8 cellular contexts compared by ENCODE assay signal in the genomic region with DNA sequence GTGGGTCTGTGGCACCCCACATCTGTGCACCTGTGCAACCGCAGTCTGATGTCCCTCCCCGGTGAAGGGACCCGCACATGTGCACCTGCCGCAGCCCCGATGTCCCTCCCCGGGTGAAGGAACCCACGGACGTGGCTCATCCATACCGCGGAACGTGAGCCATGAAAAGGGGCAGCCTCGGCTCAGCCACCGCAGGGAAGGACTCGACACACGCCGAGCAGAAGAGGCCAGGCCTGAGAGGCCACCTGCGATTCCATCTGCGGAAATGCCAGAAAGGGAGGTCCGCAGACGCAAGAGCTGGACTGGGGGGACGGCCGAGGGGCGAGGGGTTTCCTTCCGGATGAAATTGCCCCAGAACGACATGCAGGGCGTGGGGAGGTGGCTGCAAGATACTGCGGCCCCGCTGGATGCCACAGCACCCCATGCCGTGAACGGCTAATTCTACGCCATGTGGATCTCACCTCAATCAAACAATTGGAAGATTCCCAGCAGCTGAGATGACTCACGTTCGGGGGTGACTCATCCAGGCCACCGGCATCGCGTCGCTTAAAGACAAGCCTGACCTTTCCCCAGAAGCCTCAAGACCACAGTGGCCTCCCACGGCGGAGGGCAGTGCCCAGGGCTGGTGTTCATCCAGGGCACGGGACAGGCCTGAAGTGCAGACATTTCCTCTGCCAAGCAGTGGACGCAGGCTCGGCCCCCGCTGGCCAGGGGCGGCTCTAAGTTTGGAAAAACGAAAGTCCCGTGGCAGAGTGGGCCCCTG. TPM values are rescaled to one million over a fixed set of nuclear protein-coding genes. Genes with fewer than 3 reads are reported as not detected.
DNase-seq lines count a peak whose midpoint lies in the region; ATAC-seq and TF ChIP-seq lines count a peak whose summit lies in the region.

No MANE protein-coding gene starts in this region.

- H4K20me1 ChIP-seq in mammary epithelial cell (ENCODE audit: insufficient read depth, low read length), result no peaks in the 10 kb centered on the region

- H3K27ac Mint-ChIP-seq in glutamatergic neuron (ENCODE audit: unreplicated experiment), result no peak overlapping the region

- H3K9ac ChIP-seq in mammary epithelial cell (ENCODE audit: insufficient read depth, low read length) (no peak overlapping the region), rectal smooth muscle tissue (ENCODE audit: low read length) (no peak overlapping the region)

- peaks cover 5% of the 10 kb centered on the region for H3K9me3 ChIP-seq in mammary epithelial cell (replicated peaks; ENCODE audit: insufficient read depth, low read length)

- no peaks in the 10 kb centered on the region for H3K36me3 ChIP-seq in mammary epithelial cell (ENCODE audit: insufficient read depth, low read length)
- no peaks in the 10 kb centered on the region for H3K36me3 ChIP-seq in rectal smooth muscle tissue (ENCODE audit: control insufficient read depth, insufficient read depth, low read length)

- peaks cover 2% of the 10 kb centered on the region for H3K9me3 Mint-ChIP-seq in glutamatergic neuron (ENCODE audit: unreplicated experiment)

- H3K4me1 ChIP-seq in mammary epithelial cell (ENCODE audit: insufficient read depth, low read length) (peaks cover 14% of the 10 kb centered on the region), rectal smooth muscle tissue (ENCODE audit: control insufficient read depth, insufficient read depth, low read length) (no peaks in the 10 kb centered on the region)

- no peak overlapping the region for H3K4me3 ChIP-seq in mammary epithelial cell (replicated peaks in 1 of 3; ENCODE audit: insufficient read depth in 1 of 3, low read depth in 2 of 3, low read length in 3 of 3)
- H3K4me3 ChIP-seq in rectal smooth muscle tissue (ENCODE audit: low read length), result peak overlapping the region; percentile 6

- DNase-seq in HK-2 (ENCODE audit: unreplicated experiment) (peak; percentile 81), mammary epithelial cell (peak; percentile 69), iPS-NIHi11 (ENCODE audit: low spot score) (no peak), occipital lobe (lab: John Stamatoyannopoulos, UW) (no peak), glutamatergic neuron (no peak)
- DNase-seq in activated CD4-positive, CD25-positive, alpha-beta regulatory T cell treated with anti-CD3 and anti-CD28 coated beads, Interleukin-2, amount 50 U/mL, for 72 hours, result peak; percentile 75

- peaks cover 5% of the 10 kb centered on the region for H3K27me3 ChIP-seq in mammary epithelial cell (ENCODE audit: insufficient read depth, low read length)
- peaks cover 8% of the 10 kb centered on the region for H3K27me3 ChIP-seq in rectal smooth muscle tissue (ENCODE audit: control insufficient read depth, insufficient read depth, low read length)

- H3K27me3 Mint-ChIP-seq in glutamatergic neuron (ENCODE audit: unreplicated experiment), result peaks cover 5% of the 10 kb centered on the region

- H3K4me2 ChIP-seq in mammary epithelial cell (ENCODE audit: insufficient read depth, low read depth, low read length), result peak overlapping the region; percentile 61

- no peak overlapping the region for H3K27ac ChIP-seq in mammary epithelial cell (ENCODE audit: insufficient read depth, low read depth, low read length)
- H3K27ac ChIP-seq in rectal smooth muscle tissue (ENCODE audit: low read depth, low read length), result no peak overlapping the region

- no peak for TF ChIP-seq CTCF in mammary epithelial cell (conservative IDR thresholded peaks at IDR 0.05 in 1 of 2, IDR thresholded peaks at IDR 0.05 in 1 of 2; ENCODE audit: extremely low read depth in 1 of 2, insufficient read depth in 1 of 2, low read depth in 1 of 2, low read length in 2 of 2)
- TF ChIP-seq CTCF in glutamatergic neuron (IDR thresholded peaks at IDR 0.05; ENCODE audit: partially characterized antibody, unreplicated experiment), result no peak

- CTCF ChIA-PET in mammary epithelial cell (lab: Charles Lee; ENCODE audit: low non-redundant PET), result no interaction called here

- ATAC-seq in HG02588 (IDR thresholded peaks at IDR 0.05; ENCODE audit: unreplicated experiment), result no peak

- no peaks in the 10 kb centered on the region for H3K4me1 Mint-ChIP-seq in glutamatergic neuron (ENCODE audit: low read depth, unreplicated experiment)

- no peaks in the 10 kb centered on the region for H3K79me2 ChIP-seq in mammary epithelial cell (ENCODE audit: insufficient read depth, low read length)

- intact Hi-C loops in mammary epithelial cell (cut with micrococcal nuclease), result no loop called here

- dilution Hi-C loops in mammary epithelial cell (cut with HindIII; ENCODE audit: low sequenced_read_pairs), result loop anchor here (10.0 kb wide), 1 partner anchor 252 kb away; a partner anchor contains a TSS

- in situ Hi-C loops in mammary epithelial cell (cut with MboI; ENCODE audit: low sequenced_read_pairs in 2 of 2), result no loop called here

- WGBS in mammary epithelial cell (ENCODE audit: low coverage, missing lambda C conversion rate), result 60% methylated on average over 30 of the region's 46 CpGs

- no peak overlapping the region for H2AFZ ChIP-seq in mammary epithelial cell (ENCODE audit: low read depth, low read length)

- BruUV-seq in mammary epithelial cell (replicated peaks; lab: Mats Ljungman, UMichigan), result no TSS peak

- no peaks in the 10 kb centered on the region for H3K36me3 Mint-ChIP-seq in glutamatergic neuron (ENCODE audit: unreplicated experiment)

- no peak overlapping the region for H3K4me3 Mint-ChIP-seq in glutamatergic neuron (ENCODE audit: unreplicated experiment)

RNA-seq across cellular contexts. Expression of a gene that starts 21.0 kb away (rescaled TPM):
- total RNA-seq in mammary epithelial cell, result under 1 TPM in 1 of 2 donors, not detected in 1; under 0.01 TPM
- polyA plus RNA-seq in mammary epithelial cell, result not detected
- polyA minus RNA-seq in mammary epithelial cell, result not detected
- 20.1 TPM for total RNA-seq in occipital lobe
- total RNA-seq in glutamatergic neuron (ENCODE audit: unreplicated experiment), result 7.0 TPM

RNA-seq across cellular contexts. Expression of a gene that starts 31.8 kb away (rescaled TPM):
- total RNA-seq in mammary epithelial cell (10 to 100 TPM; 11.0 to 25.3 TPM), occipital lobe (9.4 TPM), glutamatergic neuron (ENCODE audit: unreplicated experiment) (17.4 TPM)
- 9.7 TPM for polyA plus RNA-seq in mammary epithelial cell
- polyA minus RNA-seq in mammary epithelial cell, result 7.8 TPM

Comparison
In these comparisons a context has a peak if more than half of its experiments do, and no peak if none do; other contexts are left out.
1. DNase-seq: peak in HK-2 (single experiment), activated CD4-positive, CD25-positive, alpha-beta regulatory T cell treated with anti-CD3 and anti-CD28 coated beads, Interleukin-2, amount 50 U/mL, for 72 hours (single experiment) and mammary epithelial cell (single experiment); none in iPS-NIHi11 (single experiment), occipital lobe (single experiment) and glutamatergic neuron (single experiment).